18 cellular contexts compared by ENCODE assay signal in genomic region chrY:18997635-18998210, GRCh38.
A peak's percentile ranks its signal among the peaks of the same experiment; 100 is the strongest.
DNase-seq lines count a peak whose midpoint lies in the region; ATAC-seq and TF ChIP-seq lines count a peak whose summit lies in the region.
"Had no signal": no experiment of that assay in that cellular context is flagged by ENCODE, and none has a peak within 500 bp of the region (broad histone marks: within the 10 kb centered on the region; RNA-seq: fewer than 3 reads in every experiment).

No MANE protein-coding gene starts in this region.

- H3K9ac ChIP-seq in mesendoderm (ENCODE audit: low read length): no peak overlapping the region

- H3K79me1 ChIP-seq in mesendoderm (ENCODE audit: low read length): no peaks in the 10 kb centered on the region

- no peaks in the 10 kb centered on the region for H3K36me3 Mint-ChIP-seq in nephron progenitor cell (ENCODE audit: low read depth)
- H3K36me3 Mint-ChIP-seq: natural killer cell had no signal

- no peak overlapping the region for H2BK15ac ChIP-seq in mesendoderm (replicated peaks; ENCODE audit: low read depth)

- H3K27ac Mint-ChIP-seq in nephron progenitor cell: no peak overlapping the region
- H3K27ac Mint-ChIP-seq: activated CD4-positive, alpha-beta T cell treated with anti-CD3 and anti-CD28 coated beads for 36 hours; natural killer cell; progenitor cell of endocrine pancreas had no signal

- no peaks in the 10 kb centered on the region for H3K9me3 Mint-ChIP-seq in nephron progenitor cell
- H3K9me3 Mint-ChIP-seq: natural killer cell had no signal

- no peak overlapping the region for H2BK5ac ChIP-seq in mesendoderm (ENCODE audit: low read length)

- TF ChIP-seq POLR2A in Peyer's patch (IDR thresholded peaks at IDR 0.05): no peak

- H3K4me1 ChIP-seq in mesendoderm (ENCODE audit: control insufficient read depth, low read depth, low read length) (no peaks in the 10 kb centered on the region), Peyer's patch (no peaks in the 10 kb centered on the region)
- H3K4me1 ChIP-seq: BE2C, colonic mucosa, tibial nerve had no signal

- peak; percentile 1 for DNase-seq in EL
- DNase-seq in cerebellar cortex (ENCODE audit: low spot score): peak; percentile 51
- peak; percentile 6 for DNase-seq in mesendoderm
- DNase-seq in foreskin melanocyte: no peak
- no peak for DNase-seq in NCI-H748 (lab: John Stamatoyannopoulos, UW; ENCODE audit: unreplicated experiment)
- DNase-seq in nephron progenitor cell: no peak
- no peak for DNase-seq in Peyer's patch
- DNase-seq: activated CD4-positive, alpha-beta T cell treated with anti-CD3 and anti-CD28 coated beads for 36 hours; activated gamma-delta T cell; BE2C; colonic mucosa; natural killer cell; NCI-H1417 treated with DMSO at 0.1 percent for 48 hours; NCI-H345; OCI-M1 had no signal

- H3K4me3 ChIP-seq in mesendoderm (ENCODE audit: low read length): no peak overlapping the region
- H3K4me3 ChIP-seq in Peyer's patch: no peak overlapping the region
- H3K4me3 ChIP-seq: colonic mucosa, tibial nerve had no signal

- H3K27me3 Mint-ChIP-seq in nephron progenitor cell (ENCODE audit: low read depth, poor library complexity): no peaks in the 10 kb centered on the region
- H3K27me3 Mint-ChIP-seq: activated CD4-positive, alpha-beta T cell treated with anti-CD3 and anti-CD28 coated beads for 36 hours; progenitor cell of endocrine pancreas had no signal

- H3K18ac ChIP-seq in mesendoderm (ENCODE audit: low read length): no peak overlapping the region

- no peaks in the 10 kb centered on the region for H3K36me3 ChIP-seq in mesendoderm (ENCODE audit: control insufficient read depth, insufficient read depth, low read length)
- no peaks in the 10 kb centered on the region for H3K36me3 ChIP-seq in Peyer's patch
- H3K36me3 ChIP-seq: BE2C, colonic mucosa, tibial nerve had no signal

- no peak overlapping the region for H4K5ac ChIP-seq in mesendoderm (ENCODE audit: low read length)

- no peak for TF ChIP-seq CTCF in nephron progenitor cell (IDR thresholded peaks at IDR 0.05)
- no peak for TF ChIP-seq CTCF in Peyer's patch (IDR thresholded peaks at IDR 0.05)

- no peaks in the 10 kb centered on the region for H3K9me3 ChIP-seq in Peyer's patch
- H3K9me3 ChIP-seq: BE2C, colonic mucosa, tibial nerve had no signal

- peak; percentile 53 for ATAC-seq in HG03521 (IDR thresholded peaks at IDR 0.05; ENCODE audit: unreplicated experiment)
- ATAC-seq: activated CD4-positive, alpha-beta T cell treated with anti-CD3 and anti-CD28 coated beads for 36 hours; natural killer cell had no signal

- H3K79me2 ChIP-seq in mesendoderm (ENCODE audit: control insufficient read depth, insufficient read depth, low read length): no peaks in the 10 kb centered on the region

- no peak overlapping the region for H3K23ac ChIP-seq in mesendoderm (ENCODE audit: low read length)

- no peak overlapping the region for H2BK120ac ChIP-seq in mesendoderm (ENCODE audit: low read depth, low read length)

- no peaks in the 10 kb centered on the region for H3K4me1 Mint-ChIP-seq in nephron progenitor cell
- H3K4me1 Mint-ChIP-seq: activated CD4-positive, alpha-beta T cell treated with anti-CD3 and anti-CD28 coated beads for 36 hours had no signal

- no peak overlapping the region for H3K4me3 Mint-ChIP-seq in nephron progenitor cell
- H3K4me3 Mint-ChIP-seq: activated CD4-positive, alpha-beta T cell treated with anti-CD3 and anti-CD28 coated beads for 36 hours; natural killer cell had no signal

- no peak overlapping the region for H2AK5ac ChIP-seq in mesendoderm (ENCODE audit: low read length)

- H4K8ac ChIP-seq in mesendoderm (ENCODE audit: low read depth, low read length): no peak overlapping the region

- no peak overlapping the region for H3K4ac ChIP-seq in mesendoderm (ENCODE audit: low read depth, low read length)

- H3K4me2 ChIP-seq in mesendoderm (ENCODE audit: low read length): no peak overlapping the region

- H3K27ac ChIP-seq in mesendoderm (ENCODE audit: low read depth, low read length): no peak overlapping the region
- no peak overlapping the region for H3K27ac ChIP-seq in Peyer's patch
- H3K27ac ChIP-seq: colonic mucosa, tibial nerve had no signal

- H3K56ac ChIP-seq in mesendoderm (ENCODE audit: low read length): no peak overlapping the region

- H3K27me3 ChIP-seq in mesendoderm (ENCODE audit: insufficient read depth, low read length, poor library complexity): no peaks in the 10 kb centered on the region
- no peaks in the 10 kb centered on the region for H3K27me3 ChIP-seq in Peyer's patch
- H3K27me3 ChIP-seq: BE2C, colonic mucosa, tibial nerve had no signal

- WGBS in mesendoderm (ENCODE audit: extremely low coverage, insufficient coverage, low lambda C conversion rate): no CpG with 5 or more reads among the region's 2 CpGs

Comparison
In these comparisons a context has a peak if more than half of its experiments do, and no peak if none do; other contexts are left out.
1. DNase-seq: peak in EL (single experiment), cerebellar cortex (single experiment) and mesendoderm (single experiment); none in foreskin melanocyte (single experiment), NCI-H748 (single experiment), nephron progenitor cell (single experiment) and Peyer's patch (0 of 3).